Comparison of ENCODE assay signal across 22 cellular contexts in the genomic region with DNA sequence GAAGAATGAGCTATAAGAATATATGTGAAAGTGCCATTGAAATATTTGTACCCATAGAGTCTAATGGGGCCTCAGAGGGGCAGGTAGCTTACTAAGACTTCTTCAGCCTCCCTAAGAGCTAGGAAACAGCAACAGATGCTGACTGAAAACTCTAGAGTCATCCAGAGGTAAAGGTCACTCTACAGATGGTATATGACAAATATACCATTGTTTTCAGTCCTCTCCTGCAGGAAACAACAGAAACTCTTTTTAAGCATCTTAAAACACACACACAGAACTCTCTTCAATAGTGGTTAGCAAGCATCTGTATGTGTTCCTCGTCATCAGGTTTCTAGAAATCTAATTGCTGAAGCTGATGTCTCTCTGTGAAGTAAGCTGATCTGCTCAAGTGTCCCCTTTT.
"Had no signal": no experiment of that assay in that cellular context is flagged by ENCODE, and none has a peak within 500 bp of the region (broad histone marks: within the 10 kb centered on the region; RNA-seq: fewer than 3 reads in every experiment).

No MANE protein-coding gene starts in this region.

- H3K36me3 ChIP-seq: breast epithelium, esophagus squamous epithelium, gastrocnemius medialis, pancreas, right atrium auricular region, upper lobe of right lung had no signal

- H3K27me3 Mint-ChIP-seq: activated CD8-positive, alpha-beta memory T cell treated with anti-CD3 and anti-CD28 coated beads, Interleukin-2, amount 10 ng/mL, durations not matched to agents 7 days and 5 days; activated naive CD4-positive, alpha-beta T cell treated with anti-CD3 and anti-CD28 coated beads, Interleukin-2, amount 50 U/mL, for 24 hours; central memory CD8-positive, alpha-beta T cell had no signal

- H3K27ac ChIP-seq: breast epithelium, dorsolateral prefrontal cortex, esophagus squamous epithelium, gastrocnemius medialis, pancreas, psoas muscle, right atrium auricular region, upper lobe of right lung had no signal

- DNase-seq: activated CD4-positive, alpha-beta T cell treated with anti-CD3 and anti-CD28 coated beads, Interleukin-2, amount 50 U/mL, for 48 hours; activated CD8-positive, alpha-beta memory T cell treated with anti-CD3 and anti-CD28 coated beads, Interleukin-2, amount 10 ng/mL, durations not matched to agents 7 days and 5 days; activated gamma-delta T cell; activated T-cell treated with anti-CD3 and anti-CD28 coated beads for 4 hours; esophagus squamous epithelium; gastrocnemius medialis; mammary epithelial cell; natural killer cell; pancreas; psoas muscle; stimulated activated CD4-positive, alpha-beta T cell treated with anti-CD3 and anti-CD28 coated beads, Interleukin-4, amount 100 ng/mL, for 24 hours; stimulated activated naive CD4-positive, alpha-beta T cell treated with Interleukin-2 at 50 U/mL for 16 hours; T-helper 1 cell; T1000 had no signal

- H3K4me3 ChIP-seq: breast epithelium, dorsolateral prefrontal cortex, esophagus squamous epithelium, gastrocnemius medialis, pancreas, psoas muscle, right atrium auricular region, upper lobe of right lung had no signal

- H3K4me1 ChIP-seq: breast epithelium, esophagus squamous epithelium, gastrocnemius medialis, pancreas, psoas muscle had no signal

- H3K27ac Mint-ChIP-seq: activated CD8-positive, alpha-beta memory T cell treated with anti-CD3 and anti-CD28 coated beads, Interleukin-2, amount 10 ng/mL, durations not matched to agents 7 days and 5 days; activated naive CD4-positive, alpha-beta T cell treated with anti-CD3 and anti-CD28 coated beads, Interleukin-2, amount 50 U/mL, for 24 hours; mesothelial cell of epicardium; natural killer cell; WTC11 had no signal

- H3K36me3 Mint-ChIP-seq: activated CD8-positive, alpha-beta memory T cell treated with anti-CD3 and anti-CD28 coated beads, Interleukin-2, amount 10 ng/mL, durations not matched to agents 7 days and 5 days; mesothelial cell of epicardium; natural killer cell; WTC11 had no signal

- ATAC-seq: activated CD8-positive, alpha-beta memory T cell treated with anti-CD3 and anti-CD28 coated beads, Interleukin-2, amount 10 ng/mL, durations not matched to agents 7 days and 5 days; gastrocnemius medialis; natural killer cell; pancreas had no signal

- H3K9me3 ChIP-seq: breast epithelium, esophagus squamous epithelium, gastrocnemius medialis, pancreas, psoas muscle, right atrium auricular region, upper lobe of right lung had no signal

- H3K4me3 Mint-ChIP-seq: activated CD8-positive, alpha-beta memory T cell treated with anti-CD3 and anti-CD28 coated beads, Interleukin-2, amount 10 ng/mL, durations not matched to agents 7 days and 5 days; activated naive CD4-positive, alpha-beta T cell treated with anti-CD3 and anti-CD28 coated beads, Interleukin-2, amount 50 U/mL, for 24 hours; central memory CD8-positive, alpha-beta T cell; mesothelial cell of epicardium; natural killer cell; WTC11 had no signal

- H3K27me3 ChIP-seq: breast epithelium, dorsolateral prefrontal cortex, esophagus squamous epithelium, gastrocnemius medialis, pancreas, right atrium auricular region, upper lobe of right lung had no signal

- H3K9me3 Mint-ChIP-seq: central memory CD8-positive, alpha-beta T cell; mesothelial cell of epicardium; natural killer cell; WTC11 had no signal
